ENCODE assay signal across 1 cellular context in the genomic region with DNA sequence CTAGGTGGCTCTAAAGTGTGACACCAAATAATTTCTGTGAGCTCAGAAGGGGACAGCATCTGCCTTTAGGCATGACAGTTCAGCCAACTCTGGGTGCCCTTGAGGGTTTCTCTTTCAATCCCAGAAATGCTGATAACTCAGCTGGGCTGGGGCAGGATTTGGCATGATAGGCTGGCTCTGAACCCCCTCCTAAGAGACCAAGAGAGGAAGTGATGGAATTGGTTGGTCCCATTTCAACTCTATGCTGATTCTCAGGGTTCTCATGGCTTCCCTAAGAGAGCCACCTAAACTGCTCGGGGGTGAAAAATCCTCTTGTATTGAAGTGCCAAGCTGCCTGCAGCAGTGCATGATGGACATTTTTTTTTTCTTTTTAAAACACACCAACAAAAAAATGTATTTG.
TF ChIP-seq lines count a peak whose summit lies in the region.

No MANE protein-coding gene starts in this region.

TF ChIP-seq in WTC11, 78 proteins besides CTCF, POLR2A, EP300 and RAD21 (continued from another document):
- TF ChIP-seq, protein P1, sequence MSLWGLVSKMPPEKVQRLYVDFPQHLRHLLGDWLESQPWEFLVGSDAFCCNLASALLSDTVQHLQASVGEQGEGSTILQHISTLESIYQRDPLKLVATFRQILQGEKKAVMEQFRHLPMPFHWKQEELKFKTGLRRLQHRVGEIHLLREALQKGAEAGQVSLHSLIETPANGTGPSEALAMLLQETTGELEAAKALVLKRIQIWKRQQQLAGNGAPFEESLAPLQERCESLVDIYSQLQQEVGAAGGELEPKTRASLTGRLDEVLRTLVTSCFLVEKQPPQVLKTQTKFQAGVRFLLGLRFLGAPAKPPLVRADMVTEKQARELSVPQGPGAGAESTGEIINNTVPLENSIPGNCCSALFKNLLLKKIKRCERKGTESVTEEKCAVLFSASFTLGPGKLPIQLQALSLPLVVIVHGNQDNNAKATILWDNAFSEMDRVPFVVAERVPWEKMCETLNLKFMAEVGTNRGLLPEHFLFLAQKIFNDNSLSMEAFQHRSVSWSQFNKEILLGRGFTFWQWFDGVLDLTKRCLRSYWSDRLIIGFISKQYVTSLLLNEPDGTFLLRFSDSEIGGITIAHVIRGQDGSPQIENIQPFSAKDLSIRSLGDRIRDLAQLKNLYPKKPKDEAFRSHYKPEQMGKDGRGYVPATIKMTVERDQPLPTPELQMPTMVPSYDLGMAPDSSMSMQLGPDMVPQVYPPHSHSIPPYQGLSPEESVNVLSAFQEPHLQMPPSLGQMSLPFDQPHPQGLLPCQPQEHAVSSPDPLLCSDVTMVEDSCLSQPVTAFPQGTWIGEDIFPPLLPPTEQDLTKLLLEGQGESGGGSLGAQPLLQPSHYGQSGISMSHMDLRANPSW (CRISPR knock-in tag; conservative IDR thresholded peaks at IDR 0.05; ENCODE audit: low read depth): no peak
- TF ChIP-seq, protein P2, sequence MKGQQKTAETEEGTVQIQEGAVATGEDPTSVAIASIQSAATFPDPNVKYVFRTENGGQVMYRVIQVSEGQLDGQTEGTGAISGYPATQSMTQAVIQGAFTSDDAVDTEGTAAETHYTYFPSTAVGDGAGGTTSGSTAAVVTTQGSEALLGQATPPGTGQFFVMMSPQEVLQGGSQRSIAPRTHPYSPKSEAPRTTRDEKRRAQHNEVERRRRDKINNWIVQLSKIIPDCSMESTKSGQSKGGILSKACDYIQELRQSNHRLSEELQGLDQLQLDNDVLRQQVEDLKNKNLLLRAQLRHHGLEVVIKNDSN (CRISPR knock-in tag; IDR thresholded peaks at IDR 0.05): no peak
- TF ChIP-seq HMGA2 (CRISPR knock-in tag; IDR thresholded peaks at IDR 0.05): no peak
